In genomic region chr9:112170968-112171367, GRCh38 we compare ENCODE assay signal across 1 cellular context.
A peak's percentile ranks its signal among the peaks of the same experiment; 100 is the strongest.
TF ChIP-seq lines count a peak whose summit lies in the region.

No MANE protein-coding gene starts in this region.

TF ChIP-seq in K562, 482 proteins besides CTCF, POLR2A, EP300 and RAD21 (continued from another document and continues in another):
- TF ChIP-seq, protein P1, sequence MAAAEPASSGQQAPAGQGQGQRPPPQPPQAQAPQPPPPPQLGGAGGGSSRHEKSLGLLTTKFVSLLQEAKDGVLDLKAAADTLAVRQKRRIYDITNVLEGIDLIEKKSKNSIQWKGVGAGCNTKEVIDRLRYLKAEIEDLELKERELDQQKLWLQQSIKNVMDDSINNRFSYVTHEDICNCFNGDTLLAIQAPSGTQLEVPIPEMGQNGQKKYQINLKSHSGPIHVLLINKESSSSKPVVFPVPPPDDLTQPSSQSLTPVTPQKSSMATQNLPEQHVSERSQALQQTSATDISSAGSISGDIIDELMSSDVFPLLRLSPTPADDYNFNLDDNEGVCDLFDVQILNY (CRISPR knock-in tag; IDR thresholded peaks at IDR 0.05): no peak
- TF ChIP-seq ZNF444 (CRISPR knock-in tag; IDR thresholded peaks at IDR 0.05) (no peak), MAFK (IDR thresholded peaks at IDR 0.05; ENCODE audit: low read length) (no peak), THRAP3 (IDR thresholded peaks at IDR 0.05; ENCODE audit: borderline replicate concordance) (no peak), RBFOX2 (IDR thresholded peaks at IDR 0.05; ENCODE audit: low read depth, low read length) (no peak), ZNF41 (CRISPR knock-in tag; conservative IDR thresholded peaks at IDR 0.05) (no peak), FOS (IDR thresholded peaks at IDR 0.05; ENCODE audit: extremely low read depth, insufficient read length) (no peak), ZNF121 (CRISPR knock-in tag; conservative IDR thresholded peaks at IDR 0.05) (no peak), C11orf30 (IDR thresholded peaks at IDR 0.05; ENCODE audit: low read depth) (no peak), HSF4 (CRISPR knock-in tag; IDR thresholded peaks at IDR 0.05; ENCODE audit: borderline replicate concordance) (no peak), ZKSCAN1 (IDR thresholded peaks at IDR 0.05; ENCODE audit: low read depth, low read length) (no peak), KLF10 (CRISPR knock-in tag; IDR thresholded peaks at IDR 0.05) (no peak), ZBED1 (IDR thresholded peaks at IDR 0.05) (no peak), GTF2B (IDR thresholded peaks at IDR 0.05; ENCODE audit: extremely low read depth, insufficient read length) (no peak), POLR2AphosphoS5 (IDR thresholded peaks at IDR 0.05; ENCODE audit: control insufficient read depth, insufficient read depth, low read depth, low read length) (peak; percentile 71), KDM1A (IDR thresholded peaks at IDR 0.05) (no peak), MEF2A (IDR thresholded peaks at IDR 0.05; ENCODE audit: control insufficient read depth, low read depth, low read length) (no peak), SP2 (IDR thresholded peaks at IDR 0.05; ENCODE audit: extremely low read depth, low read depth, low read length, poor library complexity, severe bottlenecking) (no peak), HOMEZ (CRISPR knock-in tag; IDR thresholded peaks at IDR 0.05) (no peak), ZNF274 (IDR thresholded peaks at IDR 0.05; ENCODE audit: borderline replicate concordance, low read depth, low read length) (no peak), SETDB1 (IDR thresholded peaks at IDR 0.05; ENCODE audit: low read length) (no peak), BRD4 (IDR thresholded peaks at IDR 0.05) (no peak), GTF2A2 (tag; IDR thresholded peaks at IDR 0.05) (no peak), ILF3 (IDR thresholded peaks at IDR 0.05; ENCODE audit: borderline replicate concordance) (no peak), ZFP30 (CRISPR knock-in tag; IDR thresholded peaks at IDR 0.05; ENCODE audit: borderline replicate concordance) (no peak), PYGO2 (tag; IDR thresholded peaks at IDR 0.05) (no peak), ZFPM2 (CRISPR knock-in tag; IDR thresholded peaks at IDR 0.05) (no peak), SIRT6 (IDR thresholded peaks at IDR 0.05; ENCODE audit: low read depth, low read length) (no peak), SREBF2 (CRISPR knock-in tag; IDR thresholded peaks at IDR 0.05) (no peak), MYNN (IDR thresholded peaks at IDR 0.05) (no peak), MYNN (CRISPR knock-in tag; IDR thresholded peaks at IDR 0.05) (no peak), MED1 (CRISPR knock-in tag; IDR thresholded peaks at IDR 0.05; ENCODE audit: borderline replicate concordance) (no peak), FOXA1 (IDR thresholded peaks at IDR 0.05; ENCODE audit: borderline replicate concordance) (no peak), HNRNPUL1 (IDR thresholded peaks at IDR 0.05; ENCODE audit: low read length) (no peak), RBM25 (IDR thresholded peaks at IDR 0.05; ENCODE audit: low read depth, low read length, severe bottlenecking) (no peak), SMC3 (conservative IDR thresholded peaks at IDR 0.05; ENCODE audit: insufficient read depth, low read depth, low read length) (no peak), RNF219 (CRISPR knock-in tag; IDR thresholded peaks at IDR 0.05) (no peak), HIVEP1 (CRISPR knock-in tag; IDR thresholded peaks at IDR 0.05) (no peak), HNRNPK (IDR thresholded peaks at IDR 0.05; ENCODE audit: low read depth, low read length, poor library complexity, severe bottlenecking) (no peak), TSHZ1 (CRISPR knock-in tag; IDR thresholded peaks at IDR 0.05) (no peak), NFIX (CRISPR knock-in tag; IDR thresholded peaks at IDR 0.05; ENCODE audit: low read depth) (no peak), SMAD3 (CRISPR knock-in tag; conservative IDR thresholded peaks at IDR 0.05) (no peak), HMG20B (CRISPR knock-in tag; IDR thresholded peaks at IDR 0.05) (no peak), NR2F6 (CRISPR knock-in tag; IDR thresholded peaks at IDR 0.05) (no peak)
- TF ChIP-seq, protein P2, sequence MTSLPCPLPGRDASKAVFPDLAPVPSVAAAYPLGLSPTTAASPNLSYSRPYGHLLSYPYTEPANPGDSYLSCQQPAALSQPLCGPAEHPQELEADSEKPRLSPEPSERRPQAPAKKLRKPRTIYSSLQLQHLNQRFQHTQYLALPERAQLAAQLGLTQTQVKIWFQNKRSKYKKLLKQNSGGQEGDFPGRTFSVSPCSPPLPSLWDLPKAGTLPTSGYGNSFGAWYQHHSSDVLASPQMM (CRISPR knock-in tag; IDR thresholded peaks at IDR 0.05): no peak
- TF ChIP-seq, protein P3, sequence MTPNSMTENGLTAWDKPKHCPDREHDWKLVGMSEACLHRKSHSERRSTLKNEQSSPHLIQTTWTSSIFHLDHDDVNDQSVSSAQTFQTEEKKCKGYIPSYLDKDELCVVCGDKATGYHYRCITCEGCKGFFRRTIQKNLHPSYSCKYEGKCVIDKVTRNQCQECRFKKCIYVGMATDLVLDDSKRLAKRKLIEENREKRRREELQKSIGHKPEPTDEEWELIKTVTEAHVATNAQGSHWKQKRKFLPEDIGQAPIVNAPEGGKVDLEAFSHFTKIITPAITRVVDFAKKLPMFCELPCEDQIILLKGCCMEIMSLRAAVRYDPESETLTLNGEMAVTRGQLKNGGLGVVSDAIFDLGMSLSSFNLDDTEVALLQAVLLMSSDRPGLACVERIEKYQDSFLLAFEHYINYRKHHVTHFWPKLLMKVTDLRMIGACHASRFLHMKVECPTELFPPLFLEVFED (CRISPR knock-in tag; conservative IDR thresholded peaks at IDR 0.05): no peak
- TF ChIP-seq, protein P4, sequence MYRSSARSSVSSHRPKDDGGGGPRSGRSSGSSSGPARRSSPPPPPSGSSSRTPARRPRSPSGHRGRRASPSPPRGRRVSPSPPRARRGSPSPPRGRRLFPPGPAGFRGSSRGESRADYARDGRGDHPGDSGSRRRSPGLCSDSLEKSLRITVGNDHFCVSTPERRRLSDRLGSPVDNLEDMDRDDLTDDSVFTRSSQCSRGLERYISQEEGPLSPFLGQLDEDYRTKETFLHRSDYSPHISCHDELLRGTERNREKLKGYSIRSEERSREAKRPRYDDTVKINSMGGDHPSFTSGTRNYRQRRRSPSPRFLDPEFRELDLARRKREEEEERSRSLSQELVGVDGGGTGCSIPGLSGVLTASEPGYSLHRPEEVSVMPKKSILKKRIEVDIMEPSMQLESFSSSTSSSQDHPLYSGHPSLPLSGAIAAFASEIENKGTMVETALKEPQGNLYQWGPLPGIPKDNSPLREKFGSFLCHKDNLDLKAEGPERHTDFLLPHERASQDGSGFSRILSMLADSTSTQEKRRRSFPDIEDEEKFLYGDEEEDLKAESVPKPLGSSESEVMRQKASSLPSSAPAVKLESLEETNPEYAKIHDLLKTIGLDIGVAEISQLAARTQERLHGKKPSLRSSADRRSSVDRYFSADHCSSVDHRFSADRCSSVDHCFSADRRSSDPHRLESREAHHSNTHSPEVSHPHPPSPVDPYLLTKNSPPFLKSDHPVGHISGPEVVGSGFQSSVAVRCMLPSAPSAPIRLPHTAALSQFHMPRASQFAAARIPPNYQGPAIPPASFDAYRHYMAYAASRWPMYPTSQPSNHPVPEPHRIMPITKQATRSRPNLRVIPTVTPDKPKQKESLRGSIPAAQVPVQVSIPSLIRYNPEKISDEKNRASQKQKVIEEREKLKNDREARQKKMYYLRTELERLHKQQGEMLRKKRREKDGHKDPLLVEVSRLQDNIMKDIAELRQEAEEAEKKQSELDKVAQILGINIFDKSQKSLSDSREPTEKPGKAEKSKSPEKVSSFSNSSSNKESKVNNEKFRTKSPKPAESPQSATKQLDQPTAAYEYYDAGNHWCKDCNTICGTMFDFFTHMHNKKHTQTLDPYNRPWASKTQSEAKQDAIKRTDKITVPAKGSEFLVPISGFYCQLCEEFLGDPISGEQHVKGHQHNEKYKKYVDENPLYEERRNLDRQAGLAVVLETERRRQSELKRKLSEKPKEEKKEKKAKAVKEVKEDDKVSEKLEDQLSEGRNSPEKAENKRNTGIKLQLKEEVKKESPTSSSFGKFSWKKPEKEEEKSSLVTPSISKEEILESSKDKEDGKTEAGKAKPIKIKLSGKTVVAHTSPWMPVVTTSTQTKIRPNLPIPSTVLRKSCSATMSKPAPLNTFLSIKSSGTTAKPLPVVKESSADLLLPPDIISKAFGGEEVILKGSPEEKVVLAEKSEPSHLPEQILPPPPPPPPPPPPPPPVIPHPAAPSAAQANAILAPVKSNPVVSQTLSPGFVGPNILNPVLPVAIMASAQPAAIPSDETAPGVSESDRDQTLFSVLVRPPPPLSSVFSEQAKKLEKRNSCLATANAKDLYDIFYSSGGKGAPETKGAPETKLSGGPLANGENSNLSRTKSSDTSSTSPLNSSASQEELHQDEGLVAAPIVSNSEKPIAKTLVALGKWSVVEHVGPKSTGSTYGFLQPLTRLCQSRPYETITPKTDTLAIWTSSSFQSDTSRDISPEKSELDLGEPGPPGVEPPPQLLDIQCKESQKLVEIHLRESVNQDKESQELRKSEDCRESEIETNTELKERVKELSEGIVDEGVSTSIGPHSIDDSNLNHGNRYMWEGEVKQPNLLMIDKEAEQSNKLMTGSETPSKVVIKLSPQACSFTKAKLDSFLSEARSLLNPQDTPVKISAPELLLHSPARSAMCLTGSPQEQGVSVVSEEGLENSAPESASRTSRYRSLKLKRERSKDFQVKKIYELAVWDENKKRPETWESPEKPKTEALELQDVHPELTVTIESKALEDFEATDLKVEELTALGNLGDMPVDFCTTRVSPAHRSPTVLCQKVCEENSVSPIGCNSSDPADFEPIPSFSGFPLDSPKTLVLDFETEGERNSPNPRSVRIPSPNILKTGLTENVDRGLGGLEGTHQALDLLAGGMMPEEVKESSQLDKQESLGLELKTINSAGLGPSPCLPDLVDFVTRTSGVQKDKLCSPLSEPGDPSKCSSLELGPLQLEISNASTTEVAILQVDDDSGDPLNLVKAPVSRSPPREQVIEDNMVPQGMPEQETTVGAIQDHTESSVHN (IDR thresholded peaks at IDR 0.05; ENCODE audit: borderline replicate concordance in 1 of 2, low read depth in 1 of 2): no peak
- TF ChIP-seq, protein P5, sequence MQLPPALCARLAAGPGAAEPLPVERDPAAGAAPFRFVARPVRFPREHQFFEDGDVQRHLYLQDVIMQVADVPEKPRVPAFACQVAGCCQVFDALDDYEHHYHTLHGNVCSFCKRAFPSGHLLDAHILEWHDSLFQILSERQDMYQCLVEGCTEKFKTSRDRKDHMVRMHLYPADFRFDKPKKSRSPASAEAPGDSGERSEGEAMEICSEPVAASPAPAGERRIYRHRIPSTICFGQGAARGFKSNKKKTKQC (CRISPR knock-in tag; IDR thresholded peaks at IDR 0.05): no peak
